Comparison of ENCODE assay signal across 10 cellular contexts in genomic region chr2:68679166-68679916, GRCh38. TPM values are rescaled to one million over a fixed set of nuclear protein-coding genes. Genes with fewer than 3 reads are reported as not detected.
A peak's percentile ranks its signal among the peaks of the same experiment; 100 is the strongest.
DNase-seq lines count a peak whose midpoint lies in the region; ATAC-seq, FAIRE-seq and TF ChIP-seq lines count a peak whose summit lies in the region.
"Not testable (repeated sequence)": the region's sequence is repeated elsewhere in the genome, so short reads cannot be mapped to it uniquely, and the experiment has no call there.
"Had no signal": no experiment of that assay in that cellular context is flagged by ENCODE, and none has a peak within 500 bp of the region (broad histone marks: within the 10 kb centered on the region; RNA-seq: fewer than 3 reads in every experiment).

No MANE protein-coding gene starts in this region.

- H3K4me1 Mint-ChIP-seq in activated naive CD8-positive, alpha-beta T cell treated with anti-CD3 and anti-CD28 coated beads, Interleukin-2, amount 10 ng/mL, durations not matched to agents 7 days and 5 days; osteocyte (ENCODE audit: unreplicated experiment): not testable (repeated sequence)

- intact Hi-C loops in kidney (cut with DNase I) = not testable (repeated sequence)

- peak; percentile 30 for DNase-seq in DMS53 treated with DMSO at 0.1 percent for 48 hours (lab: John Stamatoyannopoulos, UW; ENCODE audit: unreplicated experiment)
- DNase-seq in NCI-H2227 treated with DMSO at 0.1 percent for 48 hours (lab: John Stamatoyannopoulos, UW) = peak; percentile 10
- peak; percentile 36 for DNase-seq in WERI-Rb-1
- peak; percentile 40 for DNase-seq in activated naive CD8-positive, alpha-beta T cell treated with anti-CD3 and anti-CD28 coated beads, Interleukin-2, amount 10 ng/mL, durations not matched to agents 7 days and 5 days
- not testable (repeated sequence) for DNase-seq in epithelial cell of proximal tubule (ENCODE audit: low read depth); osteocyte (ENCODE audit: extremely low spot score, unreplicated experiment)
- DNase-seq in kidney = peak; percentile 76
- DNase-seq in ureter (ENCODE audit: low spot score) = peak; percentile 48

- H3K36me3 ChIP-seq in WERI-Rb-1; kidney (ENCODE audit: control insufficient read depth in 1 of 2, insufficient read depth in 2 of 2, low read length in 2 of 2): not testable (repeated sequence)

- H3K4me3 Mint-ChIP-seq in activated naive CD8-positive, alpha-beta T cell treated with anti-CD3 and anti-CD28 coated beads, Interleukin-2, amount 10 ng/mL, durations not matched to agents 7 days and 5 days = peak overlapping the region; percentile 74
- peak overlapping the region; percentile 54 for H3K4me3 Mint-ChIP-seq in osteocyte (ENCODE audit: unreplicated experiment)

- not testable (repeated sequence) for FAIRE-seq in kidney (lab: Jason Lieb, UNC)

- POLR2A ChIA-PET in activated naive CD8-positive, alpha-beta T cell treated with anti-CD3 and anti-CD28 coated beads, Interleukin-2, amount 10 ng/mL, durations not matched to agents 7 days and 5 days (lab: Charles Lee) = interaction anchor here (1.5 kb wide), 1 partner anchor 10 kb away, joined by 4 read pairs; no protein-coding TSS in a partner anchor

- H3K27ac Mint-ChIP-seq in activated naive CD8-positive, alpha-beta T cell treated with anti-CD3 and anti-CD28 coated beads, Interleukin-2, amount 10 ng/mL, durations not matched to agents 7 days and 5 days = peak overlapping the region; percentile 83
- H3K27ac Mint-ChIP-seq in osteocyte (ENCODE audit: unreplicated experiment) = not testable (repeated sequence)

- H3K4me3 ChIP-seq in WERI-Rb-1 (ENCODE audit: low read depth, low read length) (peak overlapping the region; percentile 10; the same call in 1 of the 2 replicates), epithelial cell of proximal tubule (ENCODE audit: low read depth, low read length) (peak overlapping the region; percentile 31), kidney (ENCODE audit: low read length in 2 of 2) (peak overlapping the region in 1 of 2 donors; percentile 22)

- H3K9ac ChIP-seq in kidney (ENCODE audit: low read length in 2 of 2) = not testable (repeated sequence)

- ATAC-seq in activated naive CD8-positive, alpha-beta T cell treated with anti-CD3 and anti-CD28 coated beads, Interleukin-2, amount 10 ng/mL, durations not matched to agents 7 days and 5 days (ENCODE audit: low read depth) = not testable (repeated sequence)

- H3K9me3 ChIP-seq in WERI-Rb-1 (ENCODE audit: severe bottlenecking); kidney (ENCODE audit: control insufficient read depth in 1 of 2, low read length in 2 of 2): not testable (repeated sequence)

- not testable (repeated sequence) for H3K27me3 ChIP-seq in WERI-Rb-1 (ENCODE audit: insufficient read depth, low read depth, severe bottlenecking)

- H3K4me1 ChIP-seq in kidney (ENCODE audit: control insufficient read depth in 1 of 2, insufficient read depth in 1 of 2, low read depth in 1 of 2, low read length in 2 of 2) = not testable (repeated sequence)

- not testable (repeated sequence) for TF ChIP-seq CTCF in WERI-Rb-1 (IDR thresholded peaks at IDR 0.05; ENCODE audit: low read depth, low read length); epithelial cell of proximal tubule (conservative IDR thresholded peaks at IDR 0.05; ENCODE audit: low read depth, low read length); kidney (IDR thresholded peaks at IDR 0.05; ENCODE audit: borderline replicate concordance, extremely low read depth, insufficient read depth); osteocyte (IDR thresholded peaks at IDR 0.05)

- H3K36me3 Mint-ChIP-seq in activated naive CD8-positive, alpha-beta T cell treated with anti-CD3 and anti-CD28 coated beads, Interleukin-2, amount 10 ng/mL, durations not matched to agents 7 days and 5 days; osteocyte (ENCODE audit: unreplicated experiment): not testable (repeated sequence)

- H3K9me3 Mint-ChIP-seq in activated naive CD8-positive, alpha-beta T cell treated with anti-CD3 and anti-CD28 coated beads, Interleukin-2, amount 10 ng/mL, durations not matched to agents 7 days and 5 days = peaks cover 15% of the 10 kb centered on the region
- H3K9me3 Mint-ChIP-seq in osteocyte (ENCODE audit: unreplicated experiment) = peaks cover 13% of the 10 kb centered on the region

- H3K27ac ChIP-seq in WERI-Rb-1; kidney (ENCODE audit: low read depth in 2 of 2, low read length in 2 of 2): not testable (repeated sequence)

- not testable (repeated sequence) for H3K27me3 Mint-ChIP-seq in activated naive CD8-positive, alpha-beta T cell treated with anti-CD3 and anti-CD28 coated beads, Interleukin-2, amount 10 ng/mL, durations not matched to agents 7 days and 5 days
- peaks cover 32% of the 10 kb centered on the region for H3K27me3 Mint-ChIP-seq in osteocyte (ENCODE audit: unreplicated experiment)

RNA-seq across cellular contexts. Expression of gene PROKR1, which starts 36.0 kb away (rescaled TPM):
- total RNA-seq in activated naive CD8-positive, alpha-beta T cell treated with anti-CD3 and anti-CD28 coated beads, Interleukin-2, amount 10 ng/mL, durations not matched to agents 7 days and 5 days = not detected
- total RNA-seq in epithelial cell of proximal tubule = 0.14 TPM in 1 of 2 replicates, not detected in the other
- total RNA-seq in kidney = not detected
- not detected for polyA plus RNA-seq in kidney (ENCODE audit: insufficient read depth, low read depth, low replicate concordance)
- not detected in 2 replicates for total RNA-seq in osteocyte
- total RNA-seq in ureter = not detected
- total RNA-seq: dermis blood vessel endothelial cell, Peyer's patch had no signal

RNA-seq across cellular contexts. Expression of gene ARHGAP25, which starts 55.3 kb away (rescaled TPM):
- total RNA-seq in activated naive CD8-positive, alpha-beta T cell treated with anti-CD3 and anti-CD28 coated beads, Interleukin-2, amount 10 ng/mL, durations not matched to agents 7 days and 5 days = 100 to 1,000 TPM; 109 to 117 TPM
- total RNA-seq in epithelial cell of proximal tubule = not detected in 2 replicates
- total RNA-seq in kidney = 20.4 TPM
- 6.3 TPM for polyA plus RNA-seq in kidney (ENCODE audit: insufficient read depth, low read depth, low replicate concordance)
- total RNA-seq in osteocyte = 0.42 and 0.43 TPM in 2 replicates
- total RNA-seq in ureter = 14.7 TPM

Comparison
In these comparisons a context has a peak if more than half of its experiments do, and no peak if none do; other contexts are left out.
1. RNA of gene ARHGAP25, which starts 55.3 kb away (total RNA-seq): 109 to 117 TPM in activated naive CD8-positive, alpha-beta T cell treated with anti-CD3 and anti-CD28 coated beads, Interleukin-2, amount 10 ng/mL, durations not matched to agents 7 days and 5 days, 20.4 TPM in kidney (single experiment) and 14.7 TPM in ureter (single experiment); 0.42 to 0.43 TPM in osteocyte and not detected in epithelial cell of proximal tubule; every median in the first group is over 10 times any median in the second.